23 cellular contexts compared by ENCODE assay signal in the genomic region with DNA sequence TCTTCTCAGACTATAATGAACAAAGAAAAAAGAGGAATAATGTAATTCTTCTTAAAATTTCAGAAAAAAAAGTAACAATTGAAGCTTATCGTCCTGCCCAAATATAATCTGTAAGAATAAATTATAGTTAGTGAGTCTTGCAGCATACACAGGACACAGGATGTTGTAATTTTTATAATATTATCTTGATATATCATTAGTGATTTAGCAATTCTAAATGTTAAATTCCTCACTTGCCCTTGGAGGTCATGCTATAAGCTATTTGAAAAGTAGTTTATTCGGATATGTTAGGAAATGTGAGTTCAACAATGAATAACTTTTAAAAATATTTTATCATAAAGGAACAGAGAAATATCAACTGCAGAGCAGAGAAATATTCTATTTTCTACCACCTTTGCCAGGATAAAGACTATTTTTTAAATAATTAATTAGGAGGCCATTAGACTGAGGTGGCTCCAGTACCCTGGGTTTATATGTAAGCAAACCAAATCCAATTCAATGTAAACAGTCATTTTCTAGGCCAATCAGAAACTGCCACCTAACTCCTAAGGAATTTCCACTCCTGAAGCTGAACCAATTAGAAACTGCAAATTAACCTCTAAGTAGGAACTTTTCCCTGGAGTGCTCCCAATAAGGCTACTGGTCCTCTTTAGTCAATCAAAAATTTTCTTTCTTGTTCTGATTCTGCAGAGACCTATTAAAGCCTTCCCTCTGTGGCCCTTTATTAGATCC.
"Had no signal": no experiment of that assay in that cellular context is flagged by ENCODE, and none has a peak within 500 bp of the region (broad histone marks: within the 10 kb centered on the region; RNA-seq: fewer than 3 reads in every experiment).

No MANE protein-coding gene starts in this region.

- H3K27me3 Mint-ChIP-seq: activated T-helper 17 cell treated with anti-CD3 and anti-CD28 coated beads, Interleukin-2, amount 50 U/mL, for 72 hours; dendritic cell treated with granulocyte-macrophage colony-stimulating factor and Interleukin-4, amounts not matched to agents 40 ng/mL and 50 ng/mL, for 4 days; natural killer cell treated with Interleukin-12 subunit alpha and Interleukin-12 subunit beta and Interleukin-15 and Interleukin-18, amount 100 ng/mL, for 72 hours; type B pancreatic cell had no signal

- H3K4me1 ChIP-seq: adrenal gland, gastroesophageal sphincter, prostate gland, vagina had no signal

- ATAC-seq: activated naive CD4-positive, alpha-beta T cell treated with anti-CD3 and anti-CD28 coated beads, Interleukin-2, amount 50 U/mL, for 72 hours; activated T-helper 17 cell treated with anti-CD3 and anti-CD28 coated beads, Interleukin-2, amount 50 U/mL, for 72 hours; gastroesophageal sphincter; left cardiac atrium; natural killer cell treated with Interleukin-12 subunit alpha and Interleukin-12 subunit beta and Interleukin-15 and Interleukin-18, amount 100 ng/mL, for 72 hours; right cardiac atrium had no signal

- H3K4me3 Mint-ChIP-seq: activated T-helper 17 cell treated with anti-CD3 and anti-CD28 coated beads, Interleukin-2, amount 50 U/mL, for 72 hours; dendritic cell treated with granulocyte-macrophage colony-stimulating factor and Interleukin-4, amounts not matched to agents 40 ng/mL and 50 ng/mL, for 4 days; natural killer cell treated with Interleukin-12 subunit alpha and Interleukin-12 subunit beta and Interleukin-15 and Interleukin-18, amount 100 ng/mL, for 72 hours; type B pancreatic cell had no signal

- H3K27ac Mint-ChIP-seq: activated naive CD4-positive, alpha-beta T cell treated with anti-CD3 and anti-CD28 coated beads, Interleukin-2, amount 50 U/mL, for 72 hours; activated T-helper 17 cell treated with anti-CD3 and anti-CD28 coated beads, Interleukin-2, amount 50 U/mL, for 72 hours; dendritic cell treated with granulocyte-macrophage colony-stimulating factor and Interleukin-4, amounts not matched to agents 40 ng/mL and 50 ng/mL, for 4 days; natural killer cell treated with Interleukin-12 subunit alpha and Interleukin-12 subunit beta and Interleukin-15 and Interleukin-18, amount 100 ng/mL, for 72 hours; type B pancreatic cell had no signal

- H3K27ac ChIP-seq: adrenal gland, gastroesophageal sphincter, ovary, prostate gland, thoracic aorta, vagina, VCaP had no signal

- H3K27me3 ChIP-seq: adrenal gland, gastroesophageal sphincter, ovary, vagina had no signal

- H3K9me3 Mint-ChIP-seq: type B pancreatic cell had no signal

- H3K36me3 ChIP-seq: adrenal gland, gastroesophageal sphincter, ovary, prostate gland, thoracic aorta, vagina had no signal

- H3K36me3 Mint-ChIP-seq: type B pancreatic cell had no signal

- H3K4me3 ChIP-seq: adrenal gland, gastroesophageal sphincter, ovary, prostate gland, thoracic aorta, vagina had no signal

- H3K4me1 Mint-ChIP-seq: activated T-helper 17 cell treated with anti-CD3 and anti-CD28 coated beads, Interleukin-2, amount 50 U/mL, for 72 hours had no signal

- DNase-seq: activated CD4-positive, alpha-beta T cell treated with anti-CD3 and anti-CD28 coated beads for 1 hour; activated T-cell treated with anti-CD3 and anti-CD28 coated beads, Interleukin-2, amount 50 U/mL, for 1 hour; adrenal gland; cerebellar nuclear complex; effector CD4-positive, alpha-beta T cell; head of caudate nucleus; islet precursor cell; left cardiac atrium; ovary; right cardiac atrium; stimulated activated CD4-positive, alpha-beta T cell treated with anti-CD3 and anti-CD28 coated beads, Interleukin-4, amount 100 ng/mL, for 24 hours; stimulated activated naive CD4-positive, alpha-beta T cell treated with Interleukin-2 at 50 U/mL for 16 hours; T-helper 2 cell had no signal

- H3K9me3 ChIP-seq: adrenal gland, gastroesophageal sphincter, ovary, prostate gland, thoracic aorta, vagina had no signal
